In the genomic region with DNA sequence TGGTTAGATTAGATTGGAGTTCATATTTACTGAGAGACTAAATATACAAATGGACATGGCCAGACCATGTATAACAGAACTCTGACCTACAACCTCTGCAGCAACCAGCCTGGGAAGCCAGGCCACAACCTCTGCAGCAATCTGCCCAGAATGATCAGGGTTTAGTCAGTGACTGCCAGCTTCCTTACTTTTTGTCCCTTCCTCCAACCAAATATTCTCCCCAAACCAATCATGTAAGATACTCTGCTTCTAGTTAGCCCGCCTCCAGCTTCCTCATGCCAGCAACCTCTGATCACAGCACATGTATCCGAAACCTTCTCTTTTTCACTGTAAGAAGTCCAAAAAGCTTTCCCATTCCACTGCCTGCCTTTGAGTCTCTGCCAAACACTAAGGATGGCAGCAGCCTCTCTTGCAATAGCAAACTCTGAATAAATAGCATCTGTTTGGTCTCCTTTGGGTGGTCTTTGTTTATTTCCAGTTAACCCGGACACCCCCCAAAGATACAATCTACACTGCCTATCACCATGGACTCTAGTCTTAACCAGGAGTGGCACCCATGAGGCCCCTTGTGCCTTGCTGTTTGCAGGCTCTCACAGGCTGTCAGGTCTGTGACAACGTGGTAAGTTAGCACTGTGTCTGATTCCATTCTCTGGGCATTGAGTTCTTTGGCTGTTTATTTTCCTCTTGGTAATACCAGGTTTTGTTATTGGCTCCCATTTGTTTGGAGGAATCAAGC, we compare ENCODE assay signal across 28 cellular contexts.
DNase-seq lines count a peak whose midpoint lies in the region; ATAC-seq, FAIRE-seq and TF ChIP-seq lines count a peak whose summit lies in the region.
"Had no signal": no experiment of that assay in that cellular context is flagged by ENCODE, and none has a peak within 500 bp of the region (broad histone marks: within the 10 kb centered on the region; RNA-seq: fewer than 3 reads in every experiment).

No MANE protein-coding gene starts in this region.

- H4K20me1 ChIP-seq in astrocyte (ENCODE audit: insufficient read depth, low read length): no peaks in the 10 kb centered on the region

- H3K27me3 ChIP-seq in astrocyte (ENCODE audit: insufficient read depth, low read length): no peaks in the 10 kb centered on the region
- H3K27me3 ChIP-seq in body of pancreas: no peaks in the 10 kb centered on the region
- H3K27me3 ChIP-seq: adrenal gland, MG63, tibial artery had no signal

- H3K36me3 ChIP-seq in astrocyte (ENCODE audit: insufficient read depth, low read length): no peaks in the 10 kb centered on the region
- no peaks in the 10 kb centered on the region for H3K36me3 ChIP-seq in body of pancreas (replicated peaks in 1 of 2; ENCODE audit: insufficient read depth in 1 of 2, low read depth in 2 of 2)
- H3K36me3 ChIP-seq: adrenal gland, lower lobe of right lung, MG63, tibial artery had no signal

- H3K4me3 ChIP-seq in astrocyte (ENCODE audit: insufficient read depth, low read depth, low read length) (no peak overlapping the region), body of pancreas (no peak overlapping the region)
- H3K4me3 ChIP-seq: adrenal gland, lower lobe of right lung, MG63, tibial artery had no signal

- H3K4me1 ChIP-seq in astrocyte (ENCODE audit: insufficient read depth, low read length) (no peaks in the 10 kb centered on the region), body of pancreas (no peaks in the 10 kb centered on the region)
- H3K4me1 ChIP-seq: adrenal gland, lower lobe of right lung, tibial artery had no signal

- H3K79me2 ChIP-seq in astrocyte (ENCODE audit: insufficient read depth, low read length): no peaks in the 10 kb centered on the region

- H3K4me2 ChIP-seq in astrocyte (ENCODE audit: low read length): no peak overlapping the region

- H3K27me3 Mint-ChIP-seq in astrocyte (ENCODE audit: low read depth, unreplicated experiment) (no peaks in the 10 kb centered on the region), progenitor cell of endocrine pancreas (no peaks in the 10 kb centered on the region)

- H3K9me3 ChIP-seq in astrocyte (ENCODE audit: insufficient read depth, low read depth, low read length) (no peaks in the 10 kb centered on the region), body of pancreas (no peaks in the 10 kb centered on the region)
- H3K9me3 ChIP-seq: adrenal gland, lower lobe of right lung, MG63, tibial artery had no signal

- DNase-seq in G401 (ENCODE audit: low spot score): peak; percentile 65
- no peak for DNase-seq in astrocyte (ENCODE audit: low read depth)
- peak; percentile 85 for DNase-seq in left lobe of liver (ENCODE audit: low spot score)
- DNase-seq in progenitor cell of endocrine pancreas (ENCODE audit: low spot score, unreplicated experiment): no peak
- DNase-seq in body of pancreas: no peak
- DNase-seq: ACHN; activated CD4-positive, alpha-beta T cell treated with anti-CD3 and anti-CD28 coated beads, Interleukin-2, amount 50 U/mL, for 4 hours; activated CD4-positive, CD25-positive, alpha-beta regulatory T cell; activated naive CD4-positive, alpha-beta T cell treated with Interleukin-2 at 50 U/mL for 16 hours; activated T-cell treated with anti-CD3 and anti-CD28 coated beads, Interleukin-2, amount 50 U/mL, for 72 hours; adrenal gland; dermis blood vessel endothelial cell; GDM1; glutamatergic neuron; KG1; kidney; lower lobe of right lung; MG63; NCI-H1105 treated with DMSO at 0.1 percent for 48 hours; NCI-H526 treated with DMSO at 0.1 percent for 48 hours; SIG-M5; stimulated activated naive CD4-positive, alpha-beta T cell treated with Interleukin-2 at 50 U/mL for 16 hours; tibial artery had no signal

- peak overlapping the region; percentile 12 for H3K4me3 Mint-ChIP-seq in astrocyte (ENCODE audit: unreplicated experiment)
- H3K4me3 Mint-ChIP-seq in progenitor cell of endocrine pancreas (ENCODE audit: low read depth): no peak overlapping the region
- H3K4me3 Mint-ChIP-seq: activated T-cell treated with anti-CD3 and anti-CD28 coated beads, Interleukin-2, amount 50 U/mL, for 72 hours had no signal

- ATAC-seq in left lobe of liver (peak; percentile 95), body of pancreas (no peak), GM21360 (IDR thresholded peaks at IDR 0.05; ENCODE audit: unreplicated experiment) (no peak), GM21390 (IDR thresholded peaks at IDR 0.05; ENCODE audit: unreplicated experiment) (no peak)
- ATAC-seq: activated T-cell treated with anti-CD3 and anti-CD28 coated beads, Interleukin-2, amount 50 U/mL, for 72 hours; HCT116; lower lobe of right lung had no signal

- H3K27ac ChIP-seq in astrocyte (ENCODE audit: low read depth, low read length) (peak overlapping the region; percentile 21), body of pancreas (no peak overlapping the region)
- H3K27ac ChIP-seq: adrenal gland, lower lobe of right lung, tibial artery had no signal

- no peaks in the 10 kb centered on the region for H3K9me3 Mint-ChIP-seq in astrocyte (ENCODE audit: unreplicated experiment)
- H3K9me3 Mint-ChIP-seq in progenitor cell of endocrine pancreas (ENCODE audit: low read depth): no peaks in the 10 kb centered on the region

- no peaks in the 10 kb centered on the region for H3K36me3 Mint-ChIP-seq in astrocyte (ENCODE audit: low read depth, unreplicated experiment)
- no peaks in the 10 kb centered on the region for H3K36me3 Mint-ChIP-seq in progenitor cell of endocrine pancreas (ENCODE audit: insufficient read depth)

- WGBS in body of pancreas, 2 donors: 43 to 56% methylated on average over 4 of the region's 4 CpGs

- in situ Hi-C loops in G401 (cut with HindIII; ENCODE audit: low sequenced_read_pairs): no loop called here

- H3K4me1 Mint-ChIP-seq in astrocyte (ENCODE audit: low read depth, unreplicated experiment): peaks cover 24% of the 10 kb centered on the region
- peaks cover 7% of the 10 kb centered on the region for H3K4me1 Mint-ChIP-seq in progenitor cell of endocrine pancreas (ENCODE audit: low read depth)

- peak overlapping the region; percentile 29 for H2AFZ ChIP-seq in astrocyte (ENCODE audit: low read depth, low read length)

- no peak overlapping the region for H3K9ac ChIP-seq in astrocyte (ENCODE audit: low read length)

- H3K27ac Mint-ChIP-seq in astrocyte (ENCODE audit: unreplicated experiment) (peak overlapping the region; percentile 88), progenitor cell of endocrine pancreas (peak overlapping the region; percentile 50)
- H3K27ac Mint-ChIP-seq: activated T-cell treated with anti-CD3 and anti-CD28 coated beads, Interleukin-2, amount 50 U/mL, for 72 hours had no signal

- no peak for TF ChIP-seq POLR2A in body of pancreas (IDR thresholded peaks at IDR 0.05)

- no peak for FAIRE-seq in astrocyte (lab: Jason Lieb, UNC)
- FAIRE-seq: HTR-8/SVneo, kidney, RCC 7860 had no signal

- intact Hi-C loops in body of pancreas (cut with DNase I): no loop called here

- no peak for TF ChIP-seq CTCF in astrocyte (IDR thresholded peaks at IDR 0.05; ENCODE audit: insufficient read depth, low read depth, low read length)
- TF ChIP-seq CTCF in progenitor cell of endocrine pancreas (IDR thresholded peaks at IDR 0.05; ENCODE audit: unreplicated experiment): no peak
- no peak for TF ChIP-seq CTCF in body of pancreas (IDR thresholded peaks at IDR 0.05)

Comparison
In these comparisons a context has a peak if more than half of its experiments do, and no peak if none do; other contexts are left out.
1. DNase-seq: peak in G401 (single experiment) and left lobe of liver (single experiment); none in astrocyte (single experiment), progenitor cell of endocrine pancreas (single experiment) and body of pancreas (0 of 4).